ENCODE assay signal across 19 cellular contexts in genomic region chr2:65999790-66000189, GRCh38.
DNase-seq lines count a peak whose midpoint lies in the region; TF ChIP-seq lines count a peak whose summit lies in the region.
"Had no signal": no experiment of that assay in that cellular context is flagged by ENCODE, and none has a peak within 500 bp of the region (broad histone marks: within the 10 kb centered on the region; RNA-seq: fewer than 3 reads in every experiment).

No MANE protein-coding gene starts in this region.

- intact Hi-C loops in OCI-LY7 (cut with micrococcal nuclease; ENCODE audit: unreplicated experiment) = no loop called here

- H3K4me1 ChIP-seq in HEK293 (ENCODE audit: control insufficient read depth, insufficient read depth, low read length) (no peaks in the 10 kb centered on the region; the same call in 1 of the 2 replicates), OCI-LY7 (ENCODE audit: insufficient read depth, low read length, poor library complexity, severe bottlenecking) (no peaks in the 10 kb centered on the region), mesenchymal stem cell (ENCODE audit: control insufficient read depth, insufficient read depth, low read depth, low read length) (no peaks in the 10 kb centered on the region)

- H2AFZ ChIP-seq in OCI-LY7 (ENCODE audit: low read length) (no peak overlapping the region), mesenchymal stem cell (ENCODE audit: low read depth, low read length) (no peak overlapping the region)

- no peaks in the 10 kb centered on the region for H3K27me3 ChIP-seq in mesenchymal stem cell (ENCODE audit: control insufficient read depth in 1 of 2, insufficient read depth in 1 of 2, low read length in 2 of 2)
- H3K27me3 ChIP-seq: neutrophil had no signal

- no TSS peak for BruUV-seq in OCI-LY7 (replicated peaks; lab: Mats Ljungman, UMichigan)

- CTCF ChIA-PET in HEK293 (lab: Yijun Ruan, JAX) = interaction anchor here (0.6 to 1.1 kb wide), 4 partner anchors 60 to 288 kb away, joined by 3 to 5 read pairs (median 3); no protein-coding TSS in a partner anchor
- CTCF ChIA-PET in OCI-LY7 (lab: Charles Lee; ENCODE audit: unreplicated experiment) = no interaction called here

- H3K4me2 ChIP-seq in OCI-LY7 (ENCODE audit: low read length) (no peak overlapping the region), mesenchymal stem cell (ENCODE audit: low read length, poor library complexity, severe bottlenecking) (no peak overlapping the region)

- no peak overlapping the region for H2AK5ac ChIP-seq in mesenchymal stem cell (ENCODE audit: low read length, severe bottlenecking)

- H3K9ac ChIP-seq in mesenchymal stem cell (ENCODE audit: low read length) = no peak overlapping the region

- no peak for DNase-seq in AG09309 (ENCODE audit: low read depth)
- DNase-seq in OCI-LY7 (ENCODE audit: low spot score) = no peak
- no peak for DNase-seq in fibroblast of mammary gland (ENCODE audit: low read depth)
- no peak for DNase-seq in T-helper 1 cell
- no peak for DNase-seq in stimulated activated CD4-positive, alpha-beta T cell treated with anti-CD3 and anti-CD28 coated beads, Interleukin-4, amount 100 ng/mL, for 4 hours
- DNase-seq in activated CD4-positive, alpha-beta T cell treated with anti-CD3 and anti-CD28 coated beads for 48 hours = no peak
- DNase-seq in mesenchymal stem cell = no peak
- DNase-seq: activated CD4-positive, alpha-beta T cell treated with anti-CD3 and anti-CD28 coated beads, Interleukin-2, amount 50 U/mL, for 1 hour; activated CD8-positive, alpha-beta memory T cell treated with anti-CD3 and anti-CD28 coated beads, Interleukin-2, amount 50 U/mL, for 48 hours; amniotic stem cell; CD8-positive, alpha-beta memory T cell; effector CD4-positive, alpha-beta T cell; head of caudate nucleus; immature natural killer cell; left ventricle myocardium superior; NCI-H1694 treated with DMSO at 0.1 percent for 48 hours; NK-92 treated with Interleukin-12 subunit alpha and Interleukin-12 subunit beta, amount 100 ng/mL, for 24 hours had no signal

- H3K4ac ChIP-seq in mesenchymal stem cell (ENCODE audit: low read depth in 1 of 2, low read length in 2 of 2) = no peak overlapping the region

- WGBS in mesenchymal stem cell = 74% methylated on average over 2 of the region's 2 CpGs

- H3K9me2 ChIP-seq in OCI-LY7 (ENCODE audit: insufficient read depth, low read length) = no peaks in the 10 kb centered on the region

- no peak overlapping the region for H4K8ac ChIP-seq in mesenchymal stem cell (ENCODE audit: low read length)

- no peak overlapping the region for H3K14ac ChIP-seq in mesenchymal stem cell (ENCODE audit: low read length in 2 of 2)

- no peaks in the 10 kb centered on the region for H4K20me1 ChIP-seq in OCI-LY7 (ENCODE audit: insufficient read depth, low read length)

- peak; percentile 24 for TF ChIP-seq CTCF in AG09309 (IDR thresholded peaks at IDR 0.05; ENCODE audit: control insufficient read depth, insufficient read depth, low read depth, low read length, missing control alignments)
- 0 out of 2 replicates have a peak, but pooled peaks have one; percentile 8 for TF ChIP-seq CTCF in HEK293 (tag by site-specific recombination; IDR thresholded peaks at IDR 0.05)
- peak; percentile 54 for TF ChIP-seq CTCF in OCI-LY7 (conservative IDR thresholded peaks at IDR 0.05; ENCODE audit: low read length)
- TF ChIP-seq CTCF in fibroblast of mammary gland (conservative IDR thresholded peaks at IDR 0.05; ENCODE audit: control insufficient read depth, insufficient read depth, low read depth, low read length) = peak; percentile 31

- H2BK12ac ChIP-seq in mesenchymal stem cell (ENCODE audit: low read length in 2 of 2) = no peak overlapping the region

- no peak overlapping the region for H2BK120ac ChIP-seq in mesenchymal stem cell (ENCODE audit: low read depth, low read length)

- H3K18ac ChIP-seq in mesenchymal stem cell (ENCODE audit: low read depth in 1 of 2, low read length in 2 of 2) = no peak overlapping the region

- POLR2A ChIA-PET in HEK293 (lab: Yijun Ruan, JAX) = no interaction called here
- POLR2A ChIA-PET in OCI-LY7 (lab: Charles Lee) = interaction anchor here (0.5 to 0.7 kb wide), 2 partner anchors 32 to 127 kb away, joined by 3 to 4 read pairs; no protein-coding TSS in a partner anchor

- H3K79me1 ChIP-seq in mesenchymal stem cell (replicated peaks; ENCODE audit: low read length, poor library complexity, severe bottlenecking) = no peaks in the 10 kb centered on the region

- no peak overlapping the region for H2BK5ac ChIP-seq in mesenchymal stem cell (ENCODE audit: low read depth, low read length, poor library complexity, severe bottlenecking)

- no peak overlapping the region for H3K27ac ChIP-seq in HEK293 (ENCODE audit: extremely low read depth, low read depth, low read length)
- H3K27ac ChIP-seq in OCI-LY7 (ENCODE audit: low read depth, low read length, poor library complexity, severe bottlenecking) = no peak overlapping the region
- no peak overlapping the region for H3K27ac ChIP-seq in mesenchymal stem cell (ENCODE audit: low read length, poor library complexity, severe bottlenecking)
- H3K27ac ChIP-seq: neutrophil had no signal

- H3K9me3 ChIP-seq in HEK293 (ENCODE audit: control insufficient read depth, insufficient read depth, low read depth, low read length) (no peaks in the 10 kb centered on the region), OCI-LY7 (ENCODE audit: low read length) (no peaks in the 10 kb centered on the region), mesenchymal stem cell (ENCODE audit: control insufficient read depth, low read length) (no peaks in the 10 kb centered on the region)
- H3K9me3 ChIP-seq: neutrophil had no signal

- H3K79me2 ChIP-seq in OCI-LY7 (ENCODE audit: insufficient read depth, low read depth, low read length) = no peaks in the 10 kb centered on the region

- H3K23ac ChIP-seq in mesenchymal stem cell (ENCODE audit: low read length in 2 of 2) = no peak overlapping the region

- H3K4me3 ChIP-seq in AG09309 (ENCODE audit: control insufficient read depth, low read depth, low read length) (no peak overlapping the region), HEK293 (ENCODE audit: low read depth, low read length) (no peak overlapping the region), OCI-LY7 (ENCODE audit: low read depth, low read length, poor library complexity, severe bottlenecking) (no peak overlapping the region), fibroblast of mammary gland (ENCODE audit: control insufficient read depth, low read depth, low read length) (no peak overlapping the region), mesenchymal stem cell (ENCODE audit: insufficient read depth in 1 of 2, low read depth in 1 of 2, low read length in 2 of 2) (no peak overlapping the region)

- H3K36me3 ChIP-seq in HEK293 (ENCODE audit: control insufficient read depth in 2 of 2, insufficient read depth in 1 of 2, low read length in 2 of 2) = no peaks in the 10 kb centered on the region
- H3K36me3 ChIP-seq in OCI-LY7 (ENCODE audit: insufficient read depth, low read length) = no peaks in the 10 kb centered on the region
- H3K36me3 ChIP-seq in mesenchymal stem cell (ENCODE audit: control insufficient read depth in 1 of 2, insufficient read depth in 2 of 2, low read depth in 1 of 2, low read length in 2 of 2) = no peaks in the 10 kb centered on the region
- H3K36me3 ChIP-seq: neutrophil had no signal

- H2BK15ac ChIP-seq in mesenchymal stem cell (ENCODE audit: low read depth, poor library complexity, severe bottlenecking) = no peak overlapping the region

- H4K91ac ChIP-seq in mesenchymal stem cell (ENCODE audit: low read length) = no peak overlapping the region

TF ChIP-seq in HEK293, 187 proteins besides CTCF, POLR2A, EP300 and RAD21:
- no peak for TF ChIP-seq ZNF48 (tag by site-specific recombination; IDR thresholded peaks at IDR 0.05)
- TF ChIP-seq, protein P1, sequence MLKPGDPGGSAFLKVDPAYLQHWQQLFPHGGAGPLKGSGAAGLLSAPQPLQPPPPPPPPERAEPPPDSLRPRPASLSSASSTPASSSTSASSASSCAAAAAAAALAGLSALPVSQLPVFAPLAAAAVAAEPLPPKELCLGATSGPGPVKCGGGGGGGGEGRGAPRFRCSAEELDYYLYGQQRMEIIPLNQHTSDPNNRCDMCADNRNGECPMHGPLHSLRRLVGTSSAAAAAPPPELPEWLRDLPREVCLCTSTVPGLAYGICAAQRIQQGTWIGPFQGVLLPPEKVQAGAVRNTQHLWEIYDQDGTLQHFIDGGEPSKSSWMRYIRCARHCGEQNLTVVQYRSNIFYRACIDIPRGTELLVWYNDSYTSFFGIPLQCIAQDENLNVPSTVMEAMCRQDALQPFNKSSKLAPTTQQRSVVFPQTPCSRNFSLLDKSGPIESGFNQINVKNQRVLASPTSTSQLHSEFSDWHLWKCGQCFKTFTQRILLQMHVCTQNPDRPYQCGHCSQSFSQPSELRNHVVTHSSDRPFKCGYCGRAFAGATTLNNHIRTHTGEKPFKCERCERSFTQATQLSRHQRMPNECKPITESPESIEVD (tag by site-specific recombination; IDR thresholded peaks at IDR 0.05) = peak; percentile 37
TF ChIP-seq in HEK293: peak in this region for 1.
